Comparison of ENCODE assay signal across 13 cellular contexts in genomic region chr12:31517994-31518393, GRCh38.
DNase-seq lines count a peak whose midpoint lies in the region; ATAC-seq, FAIRE-seq and TF ChIP-seq lines count a peak whose summit lies in the region.
"Had no signal": no experiment of that assay in that cellular context is flagged by ENCODE, and none has a peak within 500 bp of the region (broad histone marks: within the 10 kb centered on the region; RNA-seq: fewer than 3 reads in every experiment).

No MANE protein-coding gene starts in this region.

- no peaks in the 10 kb centered on the region for H3K36me3 ChIP-seq in bronchial epithelial cell (ENCODE audit: control insufficient read depth, insufficient read depth, low read length)
- H3K36me3 ChIP-seq in mesodermal cell (ENCODE audit: control insufficient read depth, insufficient read depth, low read length): no peaks in the 10 kb centered on the region
- no peaks in the 10 kb centered on the region for H3K36me3 ChIP-seq in HAP-1 (replicated peaks)
- H3K36me3 ChIP-seq: heart left ventricle had no signal

- H3K27me3 ChIP-seq in bronchial epithelial cell (ENCODE audit: control insufficient read depth, insufficient read depth, low read length) (no peaks in the 10 kb centered on the region), HAP-1 (ENCODE audit: low read depth) (no peaks in the 10 kb centered on the region)
- no peaks in the 10 kb centered on the region for H3K27me3 ChIP-seq in CD4-positive, alpha-beta T cell (ENCODE audit: control insufficient read depth, insufficient read depth, low read length)
- H3K27me3 ChIP-seq: heart left ventricle had no signal

- H3K36me3 Mint-ChIP-seq in CD4-positive, alpha-beta T cell (ENCODE audit: low read depth): no peaks in the 10 kb centered on the region

- H3K4me1 ChIP-seq in mesodermal cell (ENCODE audit: control insufficient read depth, insufficient read depth, low read length, poor library complexity, severe bottlenecking) (peaks cover 33% of the 10 kb centered on the region), HAP-1 (peaks cover 18% of the 10 kb centered on the region)

- no peaks in the 10 kb centered on the region for H3K4me1 Mint-ChIP-seq in CD4-positive, alpha-beta T cell (ENCODE audit: low read depth)

- DNase-seq in EL (peak; percentile 43), LHCN-M2 (ENCODE audit: low read depth) (peak; percentile 24), bronchial epithelial cell (ENCODE audit: low read depth) (peak; percentile 26), GM12892 (ENCODE audit: insufficient read length) (no peak), HAP-1 (ENCODE audit: low spot score in 2 of 2) (no peak)
- DNase-seq in CD4-positive, alpha-beta T cell: no peak
- DNase-seq: NCI-H82; stimulated activated CD8-positive, alpha-beta memory T cell treated with anti-CD3 and anti-CD28 coated beads, Interleukin-4, amount 100 ng/mL, for 48 hours; T-helper 9 cell had no signal

- 40% methylated on average over 1 of the region's 1 CpG; no CpG with 5 or more reads in 1 of the 2 experiments for WGBS in mesodermal cell (ENCODE audit: insufficient coverage in 2 of 2), 2 experiments

- in situ Hi-C loops in HAP-1 (cut with MboI; ENCODE audit: low sequenced_read_pairs): no loop called here

- no peaks in the 10 kb centered on the region for H3K27me3 Mint-ChIP-seq in CD4-positive, alpha-beta T cell

- TF ChIP-seq POLR2A in GM12892 (IDR thresholded peaks at IDR 0.05; ENCODE audit: low read depth, low read length): no peak

- no peak for TF ChIP-seq CTCF in bronchial epithelial cell (IDR thresholded peaks at IDR 0.05; ENCODE audit: insufficient read depth, low read length, severe bottlenecking)
- no peak for TF ChIP-seq CTCF in CD4-positive, alpha-beta T cell (IDR thresholded peaks at IDR 0.05)

- POLR2A ChIA-PET in CD4-positive, alpha-beta T cell (lab: Charles Lee): no interaction called here

- H3K4me3 ChIP-seq in bronchial epithelial cell (ENCODE audit: low read depth, low read length) (no peak overlapping the region), mesodermal cell (ENCODE audit: extremely low read depth, insufficient read depth, low read length, poor library complexity, severe bottlenecking) (no peak overlapping the region), HAP-1 (no peak overlapping the region)
- H3K4me3 ChIP-seq: heart left ventricle, mucosa of descending colon had no signal

- CTCF ChIA-PET in CD4-positive, alpha-beta T cell (lab: Charles Lee): interaction anchor here (0.6 kb wide), 1 partner anchor 906 kb away, joined by 3 read pairs; no protein-coding TSS in a partner anchor

- H3K9me3 Mint-ChIP-seq in CD4-positive, alpha-beta T cell: no peaks in the 10 kb centered on the region

- no peak overlapping the region for H3K27ac Mint-ChIP-seq in CD4-positive, alpha-beta T cell

- H3K4me3 Mint-ChIP-seq in CD4-positive, alpha-beta T cell: no peak overlapping the region

- no peak for FAIRE-seq in bronchial epithelial cell (lab: Jason Lieb, UNC)
- FAIRE-seq in GM12892 (lab: Jason Lieb, UNC): no peak

- H3K27ac ChIP-seq in mesodermal cell (ENCODE audit: low read depth, low read length, severe bottlenecking): peak overlapping the region; percentile 97
- H3K27ac ChIP-seq in CD4-positive, alpha-beta T cell (ENCODE audit: low read depth, low read length): no peak overlapping the region

- no peak for ATAC-seq in GM21390 (IDR thresholded peaks at IDR 0.05; ENCODE audit: unreplicated experiment)
- ATAC-seq in CD4-positive, alpha-beta T cell (ENCODE audit: poor library complexity): no peak

- H3K9me3 ChIP-seq in mesodermal cell (ENCODE audit: control insufficient read depth, low read length) (no peaks in the 10 kb centered on the region), HAP-1 (no peaks in the 10 kb centered on the region)
- H3K9me3 ChIP-seq in CD4-positive, alpha-beta T cell (ENCODE audit: control insufficient read depth, low read length): no peaks in the 10 kb centered on the region
- H3K9me3 ChIP-seq: heart left ventricle, mucosa of descending colon had no signal

- intact Hi-C loops in CD4-positive, alpha-beta T cell (cut with DNase I, micrococcal nuclease): no loop called here

Comparison
In these comparisons a context has a peak if more than half of its experiments do, and no peak if none do; other contexts are left out.
1. DNase-seq: peak in EL (single experiment), LHCN-M2 (single experiment) and bronchial epithelial cell (single experiment); none in GM12892 (single experiment), HAP-1 (0 of 2) and CD4-positive, alpha-beta T cell (0 of 10).